12 cellular contexts compared by ENCODE assay signal in the genomic region with DNA sequence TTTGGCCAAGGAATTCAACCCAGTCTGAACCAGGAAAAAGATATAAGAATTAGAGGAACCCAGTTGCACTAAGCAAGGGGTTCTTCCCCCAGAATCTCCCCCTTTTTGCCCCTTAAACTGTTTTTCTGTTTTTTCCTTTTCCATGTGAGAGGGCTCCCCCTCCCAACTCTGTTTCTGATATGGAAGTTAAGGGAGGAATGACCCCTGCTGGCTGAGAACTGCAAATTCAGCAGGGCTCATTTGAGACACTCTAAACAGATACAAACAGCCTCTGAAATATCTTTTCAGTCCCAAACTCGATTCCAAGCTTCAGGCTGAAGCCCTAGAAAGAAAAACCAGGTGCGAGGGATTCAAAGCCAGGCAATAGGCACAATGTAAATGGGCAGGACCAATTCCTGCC.
A peak's percentile ranks its signal among the peaks of the same experiment; 100 is the strongest.
DNase-seq lines count a peak whose midpoint lies in the region; ATAC-seq and TF ChIP-seq lines count a peak whose summit lies in the region.
"Had no signal": no experiment of that assay in that cellular context is flagged by ENCODE, and none has a peak within 500 bp of the region (broad histone marks: within the 10 kb centered on the region; RNA-seq: fewer than 3 reads in every experiment).

No MANE protein-coding gene starts in this region.

- H3K4me1 ChIP-seq in Panc1 (ENCODE audit: control insufficient read depth, insufficient read depth, low read length) = no peaks in the 10 kb centered on the region
- H3K4me1 ChIP-seq: heart left ventricle had no signal

- H3K27ac ChIP-seq in Panc1 (ENCODE audit: low read length) = no peak overlapping the region
- H3K27ac ChIP-seq: heart left ventricle, VCaP had no signal

- CTCF ChIA-PET in Panc1 (lab: Charles Lee) = interaction anchor here (0.5 kb wide), 1 partner anchor 459 kb away, joined by 3 read pairs; no protein-coding TSS in a partner anchor

- DNase-seq in AG10803 (ENCODE audit: low read depth) (no peak), GM20000 (ENCODE audit: low spot score) (no peak), Panc1 (ENCODE audit: low read depth, low spot score) (no peak), foreskin fibroblast (peak; percentile 18 to 55), NCI-H1092 (lab: John Stamatoyannopoulos, UW) (no peak), activated gamma-delta T cell (lab: John Stamatoyannopoulos, UW) (no peak), posterior vena cava (ENCODE audit: low spot score) (no peak), T-helper 9 cell (no peak)
- DNase-seq: activated naive CD4-positive, alpha-beta T cell; heart left ventricle; MM.1S had no signal

- in situ Hi-C loops in Panc1 (cut with HindIII; ENCODE audit: low pct_unique_long_range_greater_than_20kb, low sequenced_read_pairs) = no loop called here

- intact Hi-C loops in Panc1 (cut with micrococcal nuclease; ENCODE audit: unreplicated experiment) = no loop called here
- intact Hi-C loops in posterior vena cava (cut with DNase I) = no loop called here

- H3K27me3 ChIP-seq in Panc1 (ENCODE audit: control insufficient read depth, insufficient read depth, low read length) = no peaks in the 10 kb centered on the region
- H3K27me3 ChIP-seq: heart left ventricle had no signal

- no peaks in the 10 kb centered on the region for H3K36me3 ChIP-seq in Panc1 (ENCODE audit: control insufficient read depth, insufficient read depth, low read length)
- H3K36me3 ChIP-seq: heart left ventricle had no signal

- TF ChIP-seq CTCF in AG10803 (conservative IDR thresholded peaks at IDR 0.05; ENCODE audit: low read length) (peak; percentile 34), GM20000 (IDR thresholded peaks at IDR 0.05; ENCODE audit: extremely low read depth, missing control alignments) (peak; percentile 3), Panc1 (IDR thresholded peaks at IDR 0.05) (peak; percentile 46), foreskin fibroblast (IDR thresholded peaks at IDR 0.05; ENCODE audit: low read depth, low read length) (peak; percentile 11)

- no peak for ATAC-seq in Panc1
- ATAC-seq: heart left ventricle had no signal

- POLR2A ChIA-PET in Panc1 (lab: Charles Lee) = no interaction called here

- no peaks in the 10 kb centered on the region for H3K9me3 ChIP-seq in Panc1 (ENCODE audit: control insufficient read depth, insufficient read depth, low read depth, low read length)

- H3K4me3 ChIP-seq in AG10803 (ENCODE audit: low read length) (no peak overlapping the region), Panc1 (ENCODE audit: low read depth in 2 of 2, low read length in 2 of 2) (no peak overlapping the region), foreskin fibroblast (ENCODE audit: low read depth in 1 of 2, low read length in 2 of 2) (no peak overlapping the region)
- H3K4me3 ChIP-seq: heart left ventricle had no signal

- BruUV-seq in Panc1 (replicated peaks; lab: Mats Ljungman, UMichigan) = no TSS peak

Comparison
In these comparisons a context has a peak if more than half of its experiments do, and no peak if none do; other contexts are left out.
1. DNase-seq: peak in foreskin fibroblast (2 of 2); none in AG10803 (single experiment), GM20000 (single experiment), Panc1 (single experiment), NCI-H1092 (single experiment), activated gamma-delta T cell (single experiment), posterior vena cava (single experiment) and T-helper 9 cell (single experiment).
2. Peak in every context shown above with its lines, with median percentiles within 50 percentile points of each other: CTCF ChIP-seq.